24 cellular contexts compared by ENCODE assay signal in genomic region chr14:36768638-36769337, GRCh38.
A peak's percentile ranks its signal among the peaks of the same experiment; 100 is the strongest.
DNase-seq lines count a peak whose midpoint lies in the region; ATAC-seq and TF ChIP-seq lines count a peak whose summit lies in the region.
"Had no signal": no experiment of that assay in that cellular context is flagged by ENCODE, and none has a peak within 500 bp of the region (broad histone marks: within the 10 kb centered on the region; RNA-seq: fewer than 3 reads in every experiment).

No MANE protein-coding gene starts in this region.

- intact Hi-C loops in activated T-helper 2 cell treated with anti-CD3 and anti-CD28 coated beads, Interferon-gamma antibody, Interleukin-2, Interleukin-4, amounts not matched to agents 10 μg/mL and 5 μg/mL and 100 μg/mL, durations not matched to agents 14 hours and 24 hours and 36 hours (cut with micrococcal nuclease) = no loop called here

- H3K4me3 Mint-ChIP-seq in nephron progenitor cell = no peak overlapping the region
- no peak overlapping the region for H3K4me3 Mint-ChIP-seq in naive thymus-derived CD8-positive, alpha-beta T cell
- no peak overlapping the region for H3K4me3 Mint-ChIP-seq in activated T-helper 2 cell treated with anti-CD3 and anti-CD28 coated beads, Interferon-gamma antibody, Interleukin-2, Interleukin-4, amounts not matched to agents 10 μg/mL and 5 μg/mL and 100 μg/mL, durations not matched to agents 14 hours and 24 hours and 36 hours (ENCODE audit: low read depth)
- H3K4me3 Mint-ChIP-seq: activated CD8-positive, alpha-beta T cell treated with anti-CD3 and anti-CD28 coated beads for 36 hours; activated naive CD8-positive, alpha-beta T cell treated with anti-CD3 and anti-CD28 coated beads for 36 hours; CD4-positive, alpha-beta T cell; effector memory CD8-positive, alpha-beta T cell; natural killer cell; stimulated activated naive CD8-positive, alpha-beta T cell treated with anti-CD3 and anti-CD28 coated beads, Interleukin-15, Interleukin-2, amounts not matched to agents 100 ng/mL and 50 ng/mL, for 24 hours; T-helper 1 cell treated with Interleukin-12 subunit alpha and Interleukin-12 subunit beta and Interleukin-4 antibody, amounts not matched to agents 30 μg/mL and 1 μg/mL, for 36 hours had no signal

- POLR2A ChIA-PET in naive thymus-derived CD8-positive, alpha-beta T cell (lab: Charles Lee) = no interaction called here

- DNase-seq in NCI-H510A treated with DMSO at 0.1 percent for 48 hours (lab: John Stamatoyannopoulos, UW) = peak; percentile 64
- DNase-seq in NCI-H510A (lab: John Stamatoyannopoulos, UW) = no peak
- DNase-seq in NCI-H2029 treated with DMSO at 0.1 percent for 48 hours (lab: John Stamatoyannopoulos, UW) = peak; percentile 23
- peak; percentile 61 to 78 for DNase-seq in SHP77 (lab: John Stamatoyannopoulos, UW)
- no peak for DNase-seq in nephron progenitor cell
- no peak for DNase-seq in naive thymus-derived CD8-positive, alpha-beta T cell
- no peak for DNase-seq in activated T-helper 2 cell treated with anti-CD3 and anti-CD28 coated beads, Interferon-gamma antibody, Interleukin-2, Interleukin-4, amounts not matched to agents 10 μg/mL and 5 μg/mL and 100 μg/mL, durations not matched to agents 14 hours and 24 hours and 36 hours (ENCODE audit: low spot score)
- DNase-seq: activated CD4-positive, alpha-beta T cell treated with anti-CD3 and anti-CD28 coated beads for 1 hour; activated CD8-positive, alpha-beta T cell treated with anti-CD3 and anti-CD28 coated beads for 36 hours; activated effector memory CD4-positive, alpha-beta T cell treated with Interleukin-2 at 50 U/mL for 16 hours; activated naive CD8-positive, alpha-beta T cell treated with anti-CD3 and anti-CD28 coated beads for 36 hours; AML-193; CD4-positive, alpha-beta T cell; cortex of kidney; DMS 273 treated with DMSO at 0.1 percent for 48 hours; effector memory CD8-positive, alpha-beta T cell; foreskin melanocyte; heart right ventricle; KG1; natural killer cell; NCI-H1436 treated with DMSO at 0.1 percent for 48 hours had no signal

- H3K9me3 Mint-ChIP-seq in nephron progenitor cell = no peaks in the 10 kb centered on the region
- H3K9me3 Mint-ChIP-seq in naive thymus-derived CD8-positive, alpha-beta T cell = peaks cover 0 to 4% (median 0%) of the 10 kb centered on the region in 9 donors
- no peaks in the 10 kb centered on the region for H3K9me3 Mint-ChIP-seq in activated T-helper 2 cell treated with anti-CD3 and anti-CD28 coated beads, Interferon-gamma antibody, Interleukin-2, Interleukin-4, amounts not matched to agents 10 μg/mL and 5 μg/mL and 100 μg/mL, durations not matched to agents 14 hours and 24 hours and 36 hours
- H3K9me3 Mint-ChIP-seq: activated CD8-positive, alpha-beta T cell treated with anti-CD3 and anti-CD28 coated beads for 36 hours; activated naive CD8-positive, alpha-beta T cell treated with anti-CD3 and anti-CD28 coated beads for 36 hours; CD4-positive, alpha-beta T cell had no signal

- H3K27me3 Mint-ChIP-seq in nephron progenitor cell (ENCODE audit: low read depth, poor library complexity) = peaks cover 2% of the 10 kb centered on the region
- H3K27me3 Mint-ChIP-seq in naive thymus-derived CD8-positive, alpha-beta T cell = peaks cover 0 to 3% (median 0%) of the 10 kb centered on the region in 5 donors
- H3K27me3 Mint-ChIP-seq in activated T-helper 2 cell treated with anti-CD3 and anti-CD28 coated beads, Interferon-gamma antibody, Interleukin-2, Interleukin-4, amounts not matched to agents 10 μg/mL and 5 μg/mL and 100 μg/mL, durations not matched to agents 14 hours and 24 hours and 36 hours (ENCODE audit: low read depth) = no peaks in the 10 kb centered on the region
- H3K27me3 Mint-ChIP-seq: activated CD8-positive, alpha-beta T cell treated with anti-CD3 and anti-CD28 coated beads for 36 hours; activated naive CD8-positive, alpha-beta T cell treated with anti-CD3 and anti-CD28 coated beads for 36 hours; CD4-positive, alpha-beta T cell; effector memory CD8-positive, alpha-beta T cell had no signal

- no peak for TF ChIP-seq CTCF in nephron progenitor cell (IDR thresholded peaks at IDR 0.05)

- H3K27ac Mint-ChIP-seq in nephron progenitor cell = peak overlapping the region; percentile 91
- H3K27ac Mint-ChIP-seq in naive thymus-derived CD8-positive, alpha-beta T cell = no peak overlapping the region
- H3K27ac Mint-ChIP-seq in activated T-helper 2 cell treated with anti-CD3 and anti-CD28 coated beads, Interferon-gamma antibody, Interleukin-2, Interleukin-4, amounts not matched to agents 10 μg/mL and 5 μg/mL and 100 μg/mL, durations not matched to agents 14 hours and 24 hours and 36 hours = no peak overlapping the region
- H3K27ac Mint-ChIP-seq: activated CD8-positive, alpha-beta T cell treated with anti-CD3 and anti-CD28 coated beads for 36 hours; activated naive CD8-positive, alpha-beta T cell treated with anti-CD3 and anti-CD28 coated beads for 36 hours; CD4-positive, alpha-beta T cell; effector memory CD8-positive, alpha-beta T cell; natural killer cell; stimulated activated naive CD8-positive, alpha-beta T cell treated with anti-CD3 and anti-CD28 coated beads, Interleukin-15, Interleukin-2, amounts not matched to agents 100 ng/mL and 50 ng/mL, for 24 hours; T-helper 1 cell treated with Interleukin-12 subunit alpha and Interleukin-12 subunit beta and Interleukin-4 antibody, amounts not matched to agents 30 μg/mL and 1 μg/mL, for 36 hours had no signal

- no peak for ATAC-seq in naive thymus-derived CD8-positive, alpha-beta T cell
- ATAC-seq in HG02798 (IDR thresholded peaks at IDR 0.05; ENCODE audit: poor library complexity, unreplicated experiment) = no peak
- ATAC-seq: activated CD8-positive, alpha-beta T cell treated with anti-CD3 and anti-CD28 coated beads for 36 hours; effector memory CD8-positive, alpha-beta T cell; heart right ventricle; natural killer cell had no signal

- peaks cover 68% of the 10 kb centered on the region for H3K4me1 Mint-ChIP-seq in nephron progenitor cell
- H3K4me1 Mint-ChIP-seq in naive thymus-derived CD8-positive, alpha-beta T cell = no peaks in the 10 kb centered on the region
- H3K4me1 Mint-ChIP-seq in activated T-helper 2 cell treated with anti-CD3 and anti-CD28 coated beads, Interferon-gamma antibody, Interleukin-2, Interleukin-4, amounts not matched to agents 10 μg/mL and 5 μg/mL and 100 μg/mL, durations not matched to agents 14 hours and 24 hours and 36 hours (ENCODE audit: low read depth) = no peaks in the 10 kb centered on the region
- H3K4me1 Mint-ChIP-seq: activated naive CD8-positive, alpha-beta T cell treated with anti-CD3 and anti-CD28 coated beads for 36 hours; natural killer cell had no signal

- H3K36me3 Mint-ChIP-seq in nephron progenitor cell (ENCODE audit: low read depth) = no peaks in the 10 kb centered on the region
- H3K36me3 Mint-ChIP-seq in naive thymus-derived CD8-positive, alpha-beta T cell = no peaks in the 10 kb centered on the region
- no peaks in the 10 kb centered on the region for H3K36me3 Mint-ChIP-seq in activated T-helper 2 cell treated with anti-CD3 and anti-CD28 coated beads, Interferon-gamma antibody, Interleukin-2, Interleukin-4, amounts not matched to agents 10 μg/mL and 5 μg/mL and 100 μg/mL, durations not matched to agents 14 hours and 24 hours and 36 hours (ENCODE audit: low read depth)
- H3K36me3 Mint-ChIP-seq: activated naive CD8-positive, alpha-beta T cell treated with anti-CD3 and anti-CD28 coated beads for 36 hours; natural killer cell had no signal

Comparison
In these comparisons a context has a peak if more than half of its experiments do, and no peak if none do; other contexts are left out.
1. DNase-seq: peak in NCI-H510A treated with DMSO at 0.1 percent for 48 hours (single experiment), NCI-H2029 treated with DMSO at 0.1 percent for 48 hours (single experiment) and SHP77 (2 of 2); none in NCI-H510A (single experiment), nephron progenitor cell (single experiment), naive thymus-derived CD8-positive, alpha-beta T cell (0 of 10) and activated T-helper 2 cell treated with anti-CD3 and anti-CD28 coated beads, Interferon-gamma antibody, Interleukin-2, Interleukin-4, amounts not matched to agents 10 μg/mL and 5 μg/mL and 100 μg/mL, durations not matched to agents 14 hours and 24 hours and 36 hours (single experiment).